9 cellular contexts compared by ENCODE assay signal in genomic region chr1:221840511-221841243, GRCh38.
DNase-seq lines count a peak whose midpoint lies in the region; ATAC-seq and TF ChIP-seq lines count a peak whose summit lies in the region.
"Had no signal": no experiment of that assay in that cellular context is flagged by ENCODE, and none has a peak within 500 bp of the region (broad histone marks: within the 10 kb centered on the region; RNA-seq: fewer than 3 reads in every experiment).

No MANE protein-coding gene starts in this region.

- H3K27me3 ChIP-seq in Loucy (ENCODE audit: insufficient read depth, low read length, poor library complexity, severe bottlenecking) = no peaks in the 10 kb centered on the region
- no peaks in the 10 kb centered on the region for H3K27me3 ChIP-seq in foreskin keratinocyte
- H3K27me3 ChIP-seq in WERI-Rb-1 (ENCODE audit: insufficient read depth, low read depth, severe bottlenecking) = no peaks in the 10 kb centered on the region

- H3K4me2 ChIP-seq in Loucy (ENCODE audit: low read depth, low read length, poor library complexity, severe bottlenecking) = peak overlapping the region; percentile 42

- H4K20me1 ChIP-seq in Loucy (ENCODE audit: insufficient read depth, low read length, poor library complexity, severe bottlenecking) = no peaks in the 10 kb centered on the region

- no peaks in the 10 kb centered on the region for H3K36me3 ChIP-seq in Loucy (ENCODE audit: insufficient read depth, low read length)
- no peaks in the 10 kb centered on the region for H3K36me3 ChIP-seq in WERI-Rb-1

- peaks cover 75% of the 10 kb centered on the region for H3K4me1 ChIP-seq in Loucy (ENCODE audit: insufficient read depth, low read length, poor library complexity, severe bottlenecking)
- peaks cover 21% of the 10 kb centered on the region for H3K4me1 ChIP-seq in foreskin keratinocyte

- no peaks in the 10 kb centered on the region for H3K79me2 ChIP-seq in Loucy (ENCODE audit: insufficient read depth, low read length)

- TF ChIP-seq CTCF in AG10803 (conservative IDR thresholded peaks at IDR 0.05; ENCODE audit: low read length) (no peak), Loucy (conservative IDR thresholded peaks at IDR 0.05; ENCODE audit: low read length) (no peak), foreskin keratinocyte (conservative IDR thresholded peaks at IDR 0.05) (no peak), WERI-Rb-1 (IDR thresholded peaks at IDR 0.05; ENCODE audit: low read depth, low read length) (no peak)

- H3K4me3 ChIP-seq in AG10803 (ENCODE audit: low read length) (no peak overlapping the region), Loucy (ENCODE audit: low read length, poor library complexity, severe bottlenecking) (no peak overlapping the region), WERI-Rb-1 (ENCODE audit: low read depth, low read length) (no peak overlapping the region)

- ATAC-seq in GM21381 (IDR thresholded peaks at IDR 0.05; ENCODE audit: unreplicated experiment) = peak; percentile 31
- ATAC-seq in foreskin keratinocyte = no peak
- no peak for ATAC-seq in GM21515 (IDR thresholded peaks at IDR 0.05; ENCODE audit: unreplicated experiment)

- no peak overlapping the region for H2AFZ ChIP-seq in Loucy (ENCODE audit: low read length)

- peak overlapping the region; percentile 34 for H3K9ac ChIP-seq in Loucy (ENCODE audit: low read depth, low read length, poor library complexity, severe bottlenecking)

- peak overlapping the region; percentile 97 for H3K27ac ChIP-seq in foreskin keratinocyte
- no peak overlapping the region for H3K27ac ChIP-seq in WERI-Rb-1

- 0 out of 2 replicates have a peak, but pooled peaks cover 4% of the 10 kb centered on the region for H3F3A ChIP-seq in Loucy (ENCODE audit: low read depth)

- H3K9me2 ChIP-seq in Loucy (replicated peaks; ENCODE audit: low read depth, low read length) = no peaks in the 10 kb centered on the region

- DNase-seq in AG10803 (ENCODE audit: low read depth) = peak; percentile 58
- DNase-seq in foreskin keratinocyte = peak in 1 of 2 donors; percentile 29
- no peak for DNase-seq in NCI-H146 treated with DMSO at 0.1 percent for 48 hours (lab: John Stamatoyannopoulos, UW; ENCODE audit: unreplicated experiment)
- DNase-seq in WERI-Rb-1 = no peak
- DNase-seq in activated CD4-positive, CD25-positive, alpha-beta regulatory T cell (lab: John Stamatoyannopoulos, UW) = no peak
- DNase-seq: Karpas-422 had no signal

- H3K9me3 ChIP-seq in Loucy (ENCODE audit: insufficient read depth, low read depth, low read length) = no peaks in the 10 kb centered on the region
- no peaks in the 10 kb centered on the region for H3K9me3 ChIP-seq in WERI-Rb-1 (ENCODE audit: severe bottlenecking)
